29 cellular contexts compared by ENCODE assay signal in the genomic region with DNA sequence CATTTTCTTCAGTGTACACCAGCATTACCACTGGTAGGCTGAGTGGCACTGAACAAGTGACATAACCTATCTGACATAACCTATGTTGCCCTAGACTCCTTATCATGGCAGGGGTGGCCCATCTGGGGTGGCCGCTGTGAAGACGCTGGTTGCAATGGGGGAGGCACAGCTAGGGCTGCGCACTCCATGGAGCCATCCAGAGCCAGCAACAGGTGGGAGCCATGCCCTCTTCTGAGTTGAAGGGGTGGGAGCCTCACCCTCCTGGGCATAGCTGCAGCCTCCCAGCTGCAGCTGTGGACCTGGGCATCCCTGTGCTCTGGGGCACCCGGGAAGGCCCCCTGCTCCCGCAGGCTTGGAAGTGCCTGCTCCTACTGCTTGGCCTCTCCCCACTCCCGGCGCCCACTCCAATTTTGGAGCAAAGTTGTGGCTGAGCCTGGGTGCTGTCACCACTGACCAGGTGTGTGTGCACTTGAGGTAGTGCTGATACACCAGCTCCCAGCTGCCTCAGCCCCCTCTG.
"Had no signal": no experiment of that assay in that cellular context is flagged by ENCODE, and none has a peak within 500 bp of the region (broad histone marks: within the 10 kb centered on the region; RNA-seq: fewer than 3 reads in every experiment).

No MANE protein-coding gene starts in this region.

- H3K27me3 Mint-ChIP-seq: stimulated activated memory B cell treated with anti-CD40 and anti-IgM and Interleukin-4, amounts not matched to agents 10 μg/mL and 1 μg/mL and 100 μg/mL, for 72 hours; stimulated activated naive CD8-positive, alpha-beta T cell treated with anti-CD3 and anti-CD28 coated beads, Interleukin-15, Interleukin-2, amounts not matched to agents 100 ng/mL and 50 ng/mL, for 24 hours had no signal

- H3K27me3 ChIP-seq: neural progenitor cell, neutrophil, ovary, right lobe of liver, sigmoid colon, suprapubic skin, testis, tibial artery, transverse colon, vagina had no signal

- H3K27ac ChIP-seq: neural progenitor cell, neutrophil, ovary, parathyroid adenoma, psoas muscle, right lobe of liver, sigmoid colon, suprapubic skin, testis, tibial artery, transverse colon, vagina had no signal

- H3K9me3 Mint-ChIP-seq: natural killer cell; stimulated activated memory B cell treated with anti-CD40 and anti-IgM and Interleukin-4, amounts not matched to agents 10 μg/mL and 1 μg/mL and 100 μg/mL, for 72 hours had no signal

- DNase-seq: naive thymus-derived CD4-positive, alpha-beta T cell; natural killer cell; nucleus accumbens; ovary; posterior cingulate gyrus; psoas muscle; right cardiac atrium; right lobe of liver; sigmoid colon; small intestine; stimulated activated CD4-positive, alpha-beta T cell treated with anti-CD3 and anti-CD28 coated beads, Interleukin-15, amount 100 ng/mL, for 24 hours; stimulated activated CD4-positive, alpha-beta T cell treated with anti-CD3 and anti-CD28 coated beads, Interleukin-2, amount 100 ng/mL, for 24 hours; stimulated activated CD4-positive, alpha-beta T cell treated with anti-CD3 and anti-CD28 coated beads, Interleukin-2, amount 100 ng/mL, for 48 hours; stimulated activated CD4-positive, alpha-beta T cell treated with anti-CD3 and anti-CD28 coated beads, Interleukin-4, amount 100 ng/mL, for 24 hours; stimulated activated naive CD4-positive, alpha-beta T cell; substantia nigra; testis; tibial artery; transverse colon had no signal

- H3K36me3 Mint-ChIP-seq: natural killer cell; stimulated activated memory B cell treated with anti-CD40 and anti-IgM and Interleukin-4, amounts not matched to agents 10 μg/mL and 1 μg/mL and 100 μg/mL, for 72 hours; type B pancreatic cell had no signal

- ATAC-seq: naive thymus-derived CD4-positive, alpha-beta T cell; natural killer cell; psoas muscle; right lobe of liver had no signal

- H3K4me3 ChIP-seq: neural progenitor cell, ovary, psoas muscle, right lobe of liver, sigmoid colon, suprapubic skin, testis, tibial artery, transverse colon, vagina had no signal

- H3K4me3 Mint-ChIP-seq: naive thymus-derived CD4-positive, alpha-beta T cell; natural killer cell; nephron; neural progenitor cell; stimulated activated memory B cell treated with anti-CD40 and anti-IgM and Interleukin-4, amounts not matched to agents 10 μg/mL and 1 μg/mL and 100 μg/mL, for 72 hours; stimulated activated naive CD8-positive, alpha-beta T cell treated with anti-CD3 and anti-CD28 coated beads, Interleukin-15, Interleukin-2, amounts not matched to agents 100 ng/mL and 50 ng/mL, for 24 hours; type B pancreatic cell had no signal

- H3K27ac Mint-ChIP-seq: naive thymus-derived CD4-positive, alpha-beta T cell; natural killer cell; nephron; neural progenitor cell; progenitor cell of endocrine pancreas; stimulated activated memory B cell treated with anti-CD40 and anti-IgM and Interleukin-4, amounts not matched to agents 10 μg/mL and 1 μg/mL and 100 μg/mL, for 72 hours; stimulated activated naive CD8-positive, alpha-beta T cell treated with anti-CD3 and anti-CD28 coated beads, Interleukin-15, Interleukin-2, amounts not matched to agents 100 ng/mL and 50 ng/mL, for 24 hours; type B pancreatic cell had no signal

- H3K4me1 Mint-ChIP-seq: natural killer cell; stimulated activated memory B cell treated with anti-CD40 and anti-IgM and Interleukin-4, amounts not matched to agents 10 μg/mL and 1 μg/mL and 100 μg/mL, for 72 hours had no signal

- H3K4me1 ChIP-seq: parathyroid adenoma, right lobe of liver, sigmoid colon, suprapubic skin, testis, vagina had no signal

- H3K9me3 ChIP-seq: neutrophil, ovary, right lobe of liver, testis, transverse colon, vagina had no signal

- H3K36me3 ChIP-seq: neural progenitor cell, neutrophil, ovary, right lobe of liver, sigmoid colon, suprapubic skin, tibial artery, transverse colon, vagina had no signal
